23 cellular contexts compared by ENCODE assay signal in the genomic region with DNA sequence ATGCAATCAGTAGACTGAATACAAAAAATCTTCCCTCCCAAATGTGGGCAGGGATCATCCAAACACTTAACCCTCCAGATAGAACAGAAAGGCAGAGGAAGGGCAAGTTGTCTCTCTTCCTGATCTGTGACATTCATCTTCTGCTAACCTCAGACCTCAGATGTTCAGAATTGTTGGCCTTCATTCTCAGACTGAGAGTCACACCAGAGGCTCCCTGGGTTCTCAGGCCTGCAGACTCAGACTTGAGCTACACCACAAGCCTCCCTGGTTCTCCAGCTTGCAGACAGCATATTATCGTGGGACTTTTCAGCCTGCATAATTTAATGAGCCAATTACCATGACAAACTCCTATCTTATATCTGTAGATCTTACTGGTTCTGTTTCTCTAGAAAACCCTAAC.
"Had no signal": no experiment of that assay in that cellular context is flagged by ENCODE, and none has a peak within 500 bp of the region (broad histone marks: within the 10 kb centered on the region; RNA-seq: fewer than 3 reads in every experiment).

No MANE protein-coding gene starts in this region.

- H3K27ac Mint-ChIP-seq: activated CD4-positive, alpha-beta T cell treated with anti-CD3 and anti-CD28 coated beads for 36 hours; activated CD8-positive, alpha-beta T cell treated with anti-CD3 and anti-CD28 coated beads, Interleukin-2, amount 10 ng/mL, durations not matched to agents 7 days and 5 days; activated naive CD4-positive, alpha-beta T cell treated with anti-CD3 and anti-CD28 coated beads, Interleukin-2, amount 50 U/mL, for 24 hours; activated naive CD8-positive, alpha-beta T cell treated with anti-CD3 and anti-CD28 coated beads, Interleukin-2, amount 50 U/mL, for 24 hours had no signal

- FAIRE-seq: K562 had no signal

- H3K27me3 ChIP-seq: breast epithelium had no signal

- H3K4me1 ChIP-seq: breast epithelium had no signal

- H3K36me3 Mint-ChIP-seq: activated naive CD4-positive, alpha-beta T cell treated with anti-CD3 and anti-CD28 coated beads, Interleukin-2, amount 50 U/mL, for 24 hours had no signal

- H3K4me1 Mint-ChIP-seq: activated CD4-positive, alpha-beta T cell treated with anti-CD3 and anti-CD28 coated beads for 36 hours; activated naive CD4-positive, alpha-beta T cell treated with anti-CD3 and anti-CD28 coated beads, Interleukin-2, amount 50 U/mL, for 24 hours; activated naive CD8-positive, alpha-beta T cell treated with anti-CD3 and anti-CD28 coated beads, Interleukin-2, amount 50 U/mL, for 24 hours had no signal

- H3K27ac ChIP-seq: breast epithelium, WERI-Rb-1 had no signal

- DNase-seq: activated CD4-positive, alpha-beta T cell treated with anti-CD3 and anti-CD28 coated beads for 36 hours; activated CD4-positive, alpha-beta T cell treated with anti-CD3 and anti-CD28 coated beads, Interleukin-2, amount 50 U/mL, for 4 hours; activated CD8-positive, alpha-beta memory T cell treated with anti-CD3 and anti-CD28 coated beads, Interleukin-2, amount 50 U/mL, for 48 hours; activated CD8-positive, alpha-beta T cell treated with anti-CD3 and anti-CD28 coated beads, Interleukin-2, amount 10 ng/mL, durations not matched to agents 7 days and 5 days; activated naive CD8-positive, alpha-beta T cell treated with anti-CD3 and anti-CD28 coated beads, Interleukin-2, amount 50 U/mL, for 24 hours; activated T-cell treated with anti-CD3 and anti-CD28 coated beads, Interleukin-2, amount 50 U/mL, for 1 hour; amygdala; caudate nucleus; Karpas-422; MM.1S; NCI-H1105; NCI-H1436; NCI-H1694 treated with DMSO at 0.1 percent for 48 hours; NCI-H2081; NCI-H446; NCI-H524; PC-3; SHP77; T1000; WERI-Rb-1 had no signal

- ATAC-seq: activated CD4-positive, alpha-beta T cell treated with anti-CD3 and anti-CD28 coated beads for 36 hours; activated CD8-positive, alpha-beta T cell treated with anti-CD3 and anti-CD28 coated beads, Interleukin-2, amount 10 ng/mL, durations not matched to agents 7 days and 5 days; activated naive CD8-positive, alpha-beta T cell treated with anti-CD3 and anti-CD28 coated beads, Interleukin-2, amount 50 U/mL, for 24 hours; K562; PC-3 had no signal

- H3K27me3 Mint-ChIP-seq: activated CD4-positive, alpha-beta T cell treated with anti-CD3 and anti-CD28 coated beads for 36 hours; activated naive CD4-positive, alpha-beta T cell treated with anti-CD3 and anti-CD28 coated beads, Interleukin-2, amount 50 U/mL, for 24 hours; activated naive CD8-positive, alpha-beta T cell treated with anti-CD3 and anti-CD28 coated beads, Interleukin-2, amount 50 U/mL, for 24 hours had no signal

- H3K36me3 ChIP-seq: breast epithelium, WERI-Rb-1 had no signal

- H3K4me3 Mint-ChIP-seq: activated CD4-positive, alpha-beta T cell treated with anti-CD3 and anti-CD28 coated beads for 36 hours; activated CD8-positive, alpha-beta T cell treated with anti-CD3 and anti-CD28 coated beads, Interleukin-2, amount 10 ng/mL, durations not matched to agents 7 days and 5 days; activated naive CD4-positive, alpha-beta T cell treated with anti-CD3 and anti-CD28 coated beads, Interleukin-2, amount 50 U/mL, for 24 hours; activated naive CD8-positive, alpha-beta T cell treated with anti-CD3 and anti-CD28 coated beads, Interleukin-2, amount 50 U/mL, for 24 hours had no signal

- H3K9me3 Mint-ChIP-seq: activated naive CD4-positive, alpha-beta T cell treated with anti-CD3 and anti-CD28 coated beads, Interleukin-2, amount 50 U/mL, for 24 hours had no signal

- H3K4me3 ChIP-seq: breast epithelium, K562 had no signal
